8 cellular contexts compared by ENCODE assay signal in genomic region chr17:28718990-28719433, GRCh38. TPM values are rescaled to one million over a fixed set of nuclear protein-coding genes. Genes with fewer than 3 reads are reported as not detected.
DNase-seq lines count a peak whose midpoint lies in the region; ATAC-seq and TF ChIP-seq lines count a peak whose summit lies in the region.

No MANE protein-coding gene starts in this region.

- H2AFZ ChIP-seq in OCI-LY3 (ENCODE audit: low read depth, low read length), result peak overlapping the region; percentile 78; the same call in 1 of the 2 replicates

- no peaks in the 10 kb centered on the region for H3K9me3 ChIP-seq in OCI-LY3 (ENCODE audit: insufficient read depth, low read length)
- H3K9me3 ChIP-seq in esophagus (ENCODE audit: control insufficient read depth in 2 of 2, insufficient read depth in 1 of 2, low read depth in 1 of 2, low read length in 1 of 2), result no peaks in the 10 kb centered on the region
- H3K9me3 ChIP-seq in prostate gland, result no peaks in the 10 kb centered on the region

- H3K27me3 ChIP-seq in OCI-LY3 (ENCODE audit: low read depth, low read length) (no peaks in the 10 kb centered on the region; the same call in 1 of the 2 replicates), esophagus (ENCODE audit: control insufficient read depth in 1 of 2, insufficient read depth in 2 of 2, low read length in 2 of 2) (no peaks in the 10 kb centered on the region), prostate gland (replicated peaks; ENCODE audit: insufficient read depth) (no peaks in the 10 kb centered on the region)

- WGBS in esophagus, 2 donors, result 23 to 30% methylated on average over 19 of the region's 19 CpGs
- 23% methylated on average over 19 of the region's 19 CpGs for WGBS in prostate gland

- H3K36me3 ChIP-seq in OCI-LY3 (replicated peaks; ENCODE audit: low read depth, low read length), result peaks cover 34% of the 10 kb centered on the region
- H3K36me3 ChIP-seq in esophagus (ENCODE audit: control insufficient read depth in 2 of 2, insufficient read depth in 2 of 2, low read length in 1 of 2), result peaks cover 0 to 26% of the 10 kb centered on the region in 2 donors
- peaks cover 5 to 13% of the 10 kb centered on the region in 2 donors for H3K36me3 ChIP-seq in prostate gland

- H3K79me2 ChIP-seq in OCI-LY3 (ENCODE audit: low read length), result peaks cover 48% of the 10 kb centered on the region

- H3K9ac ChIP-seq in OCI-LY3 (ENCODE audit: low read length), result peak overlapping the region; percentile 100

- H4K20me1 ChIP-seq in OCI-LY3 (ENCODE audit: insufficient read depth, low read length), result peaks cover 23% of the 10 kb centered on the region

- H3K4me3 ChIP-seq in GM12864 (ENCODE audit: low read depth, low read length) (peak overlapping the region; percentile 100), OCI-LY3 (ENCODE audit: low read length) (peak overlapping the region; percentile 93), esophagus (ENCODE audit: low read depth in 1 of 2, low read length in 2 of 2) (peak overlapping the region; percentile 15 to 74), prostate gland (peak overlapping the region; percentile 75 to 79)

- intact Hi-C loops in prostate gland (cut with DNase I), result no loop called here

- TF ChIP-seq POLR2A in prostate gland (IDR thresholded peaks at IDR 0.05), result no peak

- peak overlapping the region; percentile 100 for H3K27ac ChIP-seq in OCI-LY3 (ENCODE audit: low read length)
- peak overlapping the region; percentile 84 for H3K27ac ChIP-seq in esophagus (ENCODE audit: low read depth in 2 of 2, low read length in 1 of 2)
- peak overlapping the region; percentile 83 to 87 for H3K27ac ChIP-seq in prostate gland

- H3K4me2 ChIP-seq in OCI-LY3 (ENCODE audit: low read length), result peak overlapping the region; percentile 90

- ATAC-seq in GM21737 (IDR thresholded peaks at IDR 0.05; ENCODE audit: unreplicated experiment), result no peak

- no peak for DNase-seq in GM12864 (ENCODE audit: low read depth)
- no peak for DNase-seq in prostate gland (ENCODE audit: low spot score)
- DNase-seq in HPDE6-E6E7 (ENCODE audit: extremely low spot score), result no peak
- no peak for DNase-seq in occipital lobe (lab: John Stamatoyannopoulos, UW)
- DNase-seq in AG20443 (ENCODE audit: low spot score), result no peak

- H3K4me1 ChIP-seq in OCI-LY3 (ENCODE audit: low read length) (peaks cover 26% of the 10 kb centered on the region), esophagus (ENCODE audit: control insufficient read depth in 2 of 2, insufficient read depth in 2 of 2, low read length in 1 of 2) (peaks cover 0 to 7% of the 10 kb centered on the region in 2 donors), prostate gland (replicated peaks) (peaks cover 30% of the 10 kb centered on the region)

- TF ChIP-seq CTCF in GM12864 (IDR thresholded peaks at IDR 0.05; ENCODE audit: low read depth, low read length, missing control alignments) (no peak), OCI-LY3 (IDR thresholded peaks at IDR 0.05; ENCODE audit: low read depth, low read length) (no peak), prostate gland (IDR thresholded peaks at IDR 0.05) (no peak)

RNA-seq across cellular contexts. Expression of gene RPL23A, which starts 0.8 kb away (rescaled TPM):
- polyA plus RNA-seq in esophagus, result 1,000 to 10,000 TPM in 1 of 2 donors, 100 to 1,000 TPM in 1; 745 to 1,436 TPM
- total RNA-seq in prostate gland (100 to 1,000 TPM; 417 to 657 TPM), occipital lobe (414 TPM)

RNA-seq across cellular contexts. Expression of gene RAB34, which starts 1.3 kb away (rescaled TPM):
- polyA plus RNA-seq in esophagus, result 10 to 100 TPM; 31.5 to 42.2 TPM
- total RNA-seq in prostate gland (100 to 1,000 TPM; 165 to 181 TPM), occipital lobe (10.6 TPM)

RNA-seq across cellular contexts. Expression of gene TLCD1, which starts 7.0 kb away (rescaled TPM):
- polyA plus RNA-seq in esophagus, result 10 to 100 TPM; 12.5 to 16.9 TPM
- 10 to 100 TPM in 1 of 2 donors, 1 to 10 TPM in 1; 5.3 to 19.6 TPM for total RNA-seq in prostate gland
- not detected for total RNA-seq in occipital lobe

RNA-seq across cellular contexts. Expression of gene PROCA1, which starts 7.3 kb away (rescaled TPM):
- polyA plus RNA-seq in esophagus, result 1 to 10 TPM in 1 of 2 donors, under 1 TPM in 1; 0.59 to 2.0 TPM
- total RNA-seq in prostate gland, result 1 to 10 TPM; 1.9 to 9.4 TPM
- 3.3 TPM for total RNA-seq in occipital lobe

RNA-seq across cellular contexts. Expression of gene NEK8, which starts 9.6 kb away (rescaled TPM):
- polyA plus RNA-seq in esophagus, result 1 to 10 TPM; 2.6 to 5.3 TPM
- total RNA-seq in prostate gland, result 10 to 100 TPM in 1 of 2 donors, 1 to 10 TPM in 1; 5.1 to 13.2 TPM
- total RNA-seq in occipital lobe, result 0.62 TPM

Comparison
In these comparisons a context has a peak if more than half of its experiments do, and no peak if none do; other contexts are left out.
1. H3K4me3 ChIP-seq: peak in every context shown above with its lines; median percentile 100 in GM12864; 93 in OCI-LY3; 77 in prostate gland; 44 in esophagus.
2. RNA of gene RAB34, which starts 1.3 kb away (total RNA-seq): 165 to 181 TPM in prostate gland; 10.6 TPM in occipital lobe (single experiment); every median in the first group is over 10 times any median in the second.
3. Peak in every context shown above with its lines, with median percentiles within 50 percentile points of each other: H3K27ac ChIP-seq.